8 cellular contexts compared by ENCODE assay signal in genomic region chr21:33308586-33309490, GRCh38. TPM values are rescaled to one million over a fixed set of nuclear protein-coding genes. Genes with fewer than 3 reads are reported as not detected.
DNase-seq lines count a peak whose midpoint lies in the region; ATAC-seq and TF ChIP-seq lines count a peak whose summit lies in the region.

No MANE protein-coding gene starts in this region.

- H3K4me2 ChIP-seq in OCI-LY3 (ENCODE audit: low read length), result peak overlapping the region; percentile 60

- intact Hi-C loops in activated CD4-positive, alpha-beta T cell treated with anti-CD3 and anti-CD28 coated beads for 36 hours (cut with DNase I, micrococcal nuclease), result no loop called here

- peak overlapping the region; percentile 46 for H3K27ac ChIP-seq in OCI-LY3 (ENCODE audit: low read length)
- no peak overlapping the region for H3K27ac ChIP-seq in caudate nucleus (ENCODE audit: low read depth, low read length)

- CTCF ChIA-PET in activated CD4-positive, alpha-beta T cell treated with anti-CD3 and anti-CD28 coated beads for 36 hours (lab: Charles Lee), result interaction anchor here (0.6 to 2.3 kb wide), 6 partner anchors 9 to 137 kb away, joined by 3 to 9 read pairs (median 4); partner anchors contain the start of gene IFNAR1

- ATAC-seq in HG03520 (IDR thresholded peaks at IDR 0.05; ENCODE audit: unreplicated experiment), result peak; percentile 79
- no peak for ATAC-seq in activated CD4-positive, alpha-beta T cell treated with anti-CD3 and anti-CD28 coated beads for 36 hours

- no peaks in the 10 kb centered on the region for H3K79me2 ChIP-seq in OCI-LY3 (ENCODE audit: low read length)

- H3K4me1 ChIP-seq in OCI-LY3 (ENCODE audit: low read length), result peaks cover 23% of the 10 kb centered on the region

- no peaks in the 10 kb centered on the region for H3K36me3 Mint-ChIP-seq in activated CD4-positive, alpha-beta T cell treated with anti-CD3 and anti-CD28 coated beads for 36 hours (ENCODE audit: low read depth)

- H3K4me1 Mint-ChIP-seq in activated CD4-positive, alpha-beta T cell treated with anti-CD3 and anti-CD28 coated beads for 36 hours, result peaks cover 17% of the 10 kb centered on the region

- no peak overlapping the region for H3K27ac Mint-ChIP-seq in activated CD4-positive, alpha-beta T cell treated with anti-CD3 and anti-CD28 coated beads for 36 hours

- DNase-seq in GM06990 (ENCODE audit: extremely low read depth, insufficient read length), result peak; percentile 90
- DNase-seq in GM20000 (ENCODE audit: low spot score), result peak; percentile 37
- DNase-seq in skeletal muscle cell (ENCODE audit: low read depth), result peak; percentile 73
- no peak for DNase-seq in RKO (ENCODE audit: low spot score)
- DNase-seq in caudate nucleus (lab: John Stamatoyannopoulos, UW), result no peak
- DNase-seq in activated CD4-positive, alpha-beta T cell treated with anti-CD3 and anti-CD28 coated beads for 36 hours, result no peak

- no peaks in the 10 kb centered on the region for H3K27me3 ChIP-seq in GM06990 (replicated peaks; ENCODE audit: control insufficient read depth, insufficient read depth, low read length)
- no peaks in the 10 kb centered on the region for H3K27me3 ChIP-seq in OCI-LY3 (ENCODE audit: low read depth, low read length)

- no peak overlapping the region for H3K4me3 Mint-ChIP-seq in activated CD4-positive, alpha-beta T cell treated with anti-CD3 and anti-CD28 coated beads for 36 hours

- POLR2A ChIA-PET in activated CD4-positive, alpha-beta T cell treated with anti-CD3 and anti-CD28 coated beads for 36 hours (lab: Charles Lee), result interaction anchor here (1.0 kb wide), 1 partner anchor 11 kb away, joined by 3 read pairs; no protein-coding TSS in a partner anchor

- 0 out of 2 replicates have a peak, but pooled peaks cover 5% of the 10 kb centered on the region for H3K9me3 ChIP-seq in OCI-LY3 (ENCODE audit: insufficient read depth, low read length)

- H3K9ac ChIP-seq in OCI-LY3 (ENCODE audit: low read length), result no peak overlapping the region

- no peak overlapping the region for H2AFZ ChIP-seq in OCI-LY3 (ENCODE audit: low read depth, low read length)

- H3K36me3 ChIP-seq in GM06990 (ENCODE audit: control insufficient read depth, insufficient read depth, low read length) (no peaks in the 10 kb centered on the region), OCI-LY3 (replicated peaks; ENCODE audit: low read depth, low read length) (no peaks in the 10 kb centered on the region)

- H3K9me3 Mint-ChIP-seq in activated CD4-positive, alpha-beta T cell treated with anti-CD3 and anti-CD28 coated beads for 36 hours (ENCODE audit: low read depth), result peaks cover 3% of the 10 kb centered on the region

- TF ChIP-seq CTCF in GM06990 (IDR thresholded peaks at IDR 0.05; ENCODE audit: insufficient read depth, low read length, poor library complexity, severe bottlenecking), result peak; percentile 36
- TF ChIP-seq CTCF in GM20000 (IDR thresholded peaks at IDR 0.05; ENCODE audit: extremely low read depth, missing control alignments), result no peak
- TF ChIP-seq CTCF in OCI-LY3 (IDR thresholded peaks at IDR 0.05; ENCODE audit: low read depth, low read length), result peak; percentile 18; the same call in 1 of the 2 replicates

- no peak overlapping the region for H3K4me3 ChIP-seq in GM06990 (replicated peaks; ENCODE audit: low read depth, low read length)
- no peak overlapping the region for H3K4me3 ChIP-seq in OCI-LY3 (ENCODE audit: low read length)
- no peak overlapping the region for H3K4me3 ChIP-seq in skeletal muscle cell (ENCODE audit: low read depth, low read length)

- H4K20me1 ChIP-seq in OCI-LY3 (ENCODE audit: insufficient read depth, low read length), result no peaks in the 10 kb centered on the region

- H3K27me3 Mint-ChIP-seq in activated CD4-positive, alpha-beta T cell treated with anti-CD3 and anti-CD28 coated beads for 36 hours, result no peaks in the 10 kb centered on the region

RNA-seq across cellular contexts. Expression of gene IFNAR1, which starts 15.9 kb away (rescaled TPM):
- total RNA-seq in activated CD4-positive, alpha-beta T cell treated with anti-CD3 and anti-CD28 coated beads for 36 hours, result 10 to 100 TPM; 21.8 to 29.6 TPM

RNA-seq across cellular contexts. Expression of gene IL10RB, which starts 42.7 kb away (rescaled TPM):
- total RNA-seq in activated CD4-positive, alpha-beta T cell treated with anti-CD3 and anti-CD28 coated beads for 36 hours, result 10 to 100 TPM; 22.8 to 25.0 TPM

Comparison
In these comparisons a context has a peak if more than half of its experiments do, and no peak if none do; other contexts are left out.
1. DNase-seq: peak in GM06990 (single experiment), GM20000 (single experiment) and skeletal muscle cell (single experiment); none in RKO (single experiment), caudate nucleus (0 of 61) and activated CD4-positive, alpha-beta T cell treated with anti-CD3 and anti-CD28 coated beads for 36 hours (single experiment).